ENCODE assay signal across 24 cellular contexts in the genomic region with DNA sequence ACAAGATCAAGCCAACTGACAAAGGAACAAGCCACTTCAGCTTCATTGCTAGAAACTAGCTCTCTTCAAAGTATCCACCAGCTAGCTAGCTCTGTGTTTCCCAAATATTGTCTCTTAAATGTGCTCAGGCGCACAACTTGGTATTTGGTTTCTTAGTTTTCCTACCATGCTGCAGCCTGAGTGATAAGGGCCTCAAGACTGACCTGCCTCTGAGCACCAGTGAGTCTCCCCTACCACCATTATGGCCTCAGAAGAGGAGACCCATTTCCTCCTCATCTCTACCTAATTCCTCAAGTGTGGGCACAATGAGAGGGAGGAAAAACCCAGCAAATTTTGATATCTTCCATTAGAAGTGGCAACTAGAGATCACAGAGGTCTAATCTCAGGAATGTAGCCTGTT. TPM values are rescaled to one million over a fixed set of nuclear protein-coding genes. Genes with fewer than 3 reads are reported as not detected.
DNase-seq lines count a peak whose midpoint lies in the region; ATAC-seq, FAIRE-seq and TF ChIP-seq lines count a peak whose summit lies in the region.
"Had no signal": no experiment of that assay in that cellular context is flagged by ENCODE, and none has a peak within 500 bp of the region (broad histone marks: within the 10 kb centered on the region; RNA-seq: fewer than 3 reads in every experiment).

No MANE protein-coding gene starts in this region.

- DNase-seq in GM12892 (ENCODE audit: insufficient read length) (no peak), OCI-M1 (lab: John Stamatoyannopoulos, UW) (peak; percentile 26), K562 (ENCODE audit: extremely low read depth in 1 of 4, low spot score in 3 of 4) (peak in 1 of 4 experiments; percentile 42), T-helper 9 cell (no peak), NCI-H1417 (lab: John Stamatoyannopoulos, UW) (no peak), heart right ventricle (no peak)
- DNase-seq in stimulated activated effector memory CD8-positive, alpha-beta T cell treated with anti-CD3 and anti-CD28 coated beads, Interleukin-12 subunit alpha, Interleukin-12 subunit beta, amount 100 ng/mL, for 72 hours (ENCODE audit: low spot score in 2 of 2) = no peak
- DNase-seq in central memory CD4-positive, alpha-beta T cell = no peak
- DNase-seq: Caco-2; CD4-positive, CD25-positive, alpha-beta regulatory T cell; CD8-positive, alpha-beta T cell; DMS 273 treated with DMSO at 0.1 percent for 48 hours; DMS79; EL; GDM1; GOT3; HFFc6 had no signal

- CTCF ChIA-PET in K562 (lab: Yijun Ruan, JAX; ENCODE audit: low intra/inter-chr PET ratio) = no interaction called here

- TF ChIP-seq RAD21 in K562 (CRISPR knock-in tag; conservative IDR thresholded peaks at IDR 0.05 in 1 of 2, IDR thresholded peaks at IDR 0.05 in 1 of 2) = no peak

- ATAC-seq in K562 (peak; percentile 70), heart right ventricle (no peak)
- no peak for ATAC-seq in stimulated activated effector memory CD8-positive, alpha-beta T cell treated with anti-CD3 and anti-CD28 coated beads, Interleukin-12 subunit alpha, Interleukin-12 subunit beta, amount 100 ng/mL, for 72 hours
- ATAC-seq: CD8-positive, alpha-beta T cell had no signal

- TF ChIP-seq EP300 in K562 (IDR thresholded peaks at IDR 0.05; ENCODE audit: low read length) = no peak

- FAIRE-seq in GM12892 (lab: Jason Lieb, UNC) (peak; percentile 27), K562 (lab: Jason Lieb, UNC) (peak; percentile 67)
- FAIRE-seq: D721Med, H54 had no signal

- H3K9ac ChIP-seq in K562 (ENCODE audit: insufficient read depth in 1 of 2, low read depth in 2 of 2, low read length in 2 of 2) = peak overlapping the region; percentile 41 to 61; a peak in 1 of 4 replicates
- H3K9ac ChIP-seq: BLaER1 had no signal

- H3K4me3 ChIP-seq in K562 (no peak overlapping the region), heart right ventricle (no peak overlapping the region)
- H3K4me3 ChIP-seq: BLaER1, GM12878, HAP-1 had no signal

- no peaks in the 10 kb centered on the region for H3K27me3 ChIP-seq in K562 (ENCODE audit: control insufficient read depth in 2 of 2, insufficient read depth in 2 of 2, low read length in 2 of 2)
- H3K27me3 ChIP-seq in heart right ventricle = no peaks in the 10 kb centered on the region
- H3K27me3 ChIP-seq: BLaER1 had no signal

- POLR2A ChIA-PET in K562 (lab: Yijun Ruan, JAX) = interaction anchor here (0.6 to 1.0 kb wide), 5 partner anchors 10 to 74 kb away, joined by 3 to 4 read pairs (median 3); no protein-coding TSS in a partner anchor

- in situ Hi-C loops in K562 (cut with MboI) = no loop called here

- H3K4me2 ChIP-seq in K562 (ENCODE audit: insufficient read depth, low read length) = peak overlapping the region; percentile 53; the same call in 1 of the 2 replicates
- H3K4me2 ChIP-seq: BLaER1 had no signal

- no peaks in the 10 kb centered on the region for H3K79me2 ChIP-seq in K562 (ENCODE audit: control insufficient read depth, insufficient read depth, low read length)

- peaks cover 7% of the 10 kb centered on the region for H3K9me3 Mint-ChIP-seq in stimulated activated effector memory CD8-positive, alpha-beta T cell treated with anti-CD3 and anti-CD28 coated beads, Interleukin-12 subunit alpha, Interleukin-12 subunit beta, amount 100 ng/mL, for 72 hours
- H3K9me3 Mint-ChIP-seq: CD8-positive, alpha-beta T cell; HFFc6 had no signal

- H3K4me1 ChIP-seq in K562 (replicated peaks in 1 of 2; ENCODE audit: control insufficient read depth in 2 of 2, insufficient read depth in 2 of 2, low read length in 2 of 2) = peaks cover 11 to 22% of the 10 kb centered on the region in 2 experiments
- no peaks in the 10 kb centered on the region for H3K4me1 ChIP-seq in heart right ventricle
- H3K4me1 ChIP-seq: BLaER1, HAP-1 had no signal

- BruUV-seq in K562 (replicated peaks; lab: Mats Ljungman, UMichigan) = no TSS peak

- H2AFZ ChIP-seq in K562 (ENCODE audit: low read depth, low read length) = peak overlapping the region; percentile 98

- TF ChIP-seq CTCF in K562 (IDR thresholded peaks at IDR 0.05 in 2 of 3, conservative IDR thresholded peaks at IDR 0.05 in 1 of 3; ENCODE audit: insufficient read depth in 2 of 3, low read depth in 1 of 3, low read length in 3 of 3) = no peak
- TF ChIP-seq CTCF in heart right ventricle (IDR thresholded peaks at IDR 0.05) = no peak

- H3K9me1 ChIP-seq in K562 (ENCODE audit: control insufficient read depth, insufficient read depth, low read length) = no peaks in the 10 kb centered on the region

- TF ChIP-seq POLR2A in GM12892 (IDR thresholded peaks at IDR 0.05; ENCODE audit: low read depth, low read length) (no peak), K562 (conservative IDR thresholded peaks at IDR 0.05) (no peak)

- H3K36me3 ChIP-seq in K562 (ENCODE audit: control insufficient read depth, insufficient read depth, low read length) (no peaks in the 10 kb centered on the region), heart right ventricle (no peaks in the 10 kb centered on the region)
- H3K36me3 ChIP-seq: BLaER1, HAP-1 had no signal

- H3K4me3 Mint-ChIP-seq in stimulated activated effector memory CD8-positive, alpha-beta T cell treated with anti-CD3 and anti-CD28 coated beads, Interleukin-12 subunit alpha, Interleukin-12 subunit beta, amount 100 ng/mL, for 72 hours = no peak overlapping the region
- H3K4me3 Mint-ChIP-seq: B cell; CD4-positive, CD25-positive, alpha-beta regulatory T cell; CD8-positive, alpha-beta T cell; HFFc6 had no signal

- H3K27ac Mint-ChIP-seq in stimulated activated effector memory CD8-positive, alpha-beta T cell treated with anti-CD3 and anti-CD28 coated beads, Interleukin-12 subunit alpha, Interleukin-12 subunit beta, amount 100 ng/mL, for 72 hours = peak overlapping the region; percentile 61
- H3K27ac Mint-ChIP-seq: B cell; CD8-positive, alpha-beta T cell; HFFc6 had no signal

- no peaks in the 10 kb centered on the region for H3K36me3 Mint-ChIP-seq in stimulated activated effector memory CD8-positive, alpha-beta T cell treated with anti-CD3 and anti-CD28 coated beads, Interleukin-12 subunit alpha, Interleukin-12 subunit beta, amount 100 ng/mL, for 72 hours
- H3K36me3 Mint-ChIP-seq: CD8-positive, alpha-beta T cell had no signal

- intact Hi-C loops in K562 (cut with micrococcal nuclease) = no loop called here
- intact Hi-C loops in heart right ventricle (cut with DNase I) = no loop called here

- H3K4me1 Mint-ChIP-seq in stimulated activated effector memory CD8-positive, alpha-beta T cell treated with anti-CD3 and anti-CD28 coated beads, Interleukin-12 subunit alpha, Interleukin-12 subunit beta, amount 100 ng/mL, for 72 hours = peaks cover 41% of the 10 kb centered on the region
- H3K4me1 Mint-ChIP-seq: B cell had no signal

- H3K9me3 ChIP-seq in K562 (replicated peaks; ENCODE audit: control insufficient read depth, insufficient read depth, low read depth, low read length) = no peaks in the 10 kb centered on the region
- no peaks in the 10 kb centered on the region for H3K9me3 ChIP-seq in heart right ventricle
- H3K9me3 ChIP-seq: BLaER1, Caco-2, HAP-1 had no signal

- 25% methylated on average over 1 of the region's 1 CpG for WGBS in K562 (ENCODE audit: insufficient coverage, low coverage, missing lambda C conversion rate)
- WGBS in heart right ventricle, 2 donors = 92 to 97% methylated on average over 1 of the region's 1 CpG

- peak overlapping the region; percentile 62; the same call in 2 of the 3 replicates for H3K27ac ChIP-seq in K562 (ENCODE audit: extremely low read depth, low read depth, low read length)
- no peak overlapping the region for H3K27ac ChIP-seq in heart right ventricle
- H3K27ac ChIP-seq: BLaER1, C4-2B had no signal

- no peaks in the 10 kb centered on the region for H4K20me1 ChIP-seq in K562 (replicated peaks; ENCODE audit: control insufficient read depth, insufficient read depth, low read length)
- H4K20me1 ChIP-seq: BLaER1 had no signal

TF ChIP-seq in K562, 482 proteins besides CTCF, POLR2A, EP300 and RAD21 (continues in another document):
- 0 out of 2 replicates have a peak, but pooled peaks have one; percentile 15 for TF ChIP-seq SMAD4 (CRISPR knock-in tag; conservative IDR thresholded peaks at IDR 0.05)
- 0 out of 2 replicates have a peak, but pooled peaks have one; percentile 8 for TF ChIP-seq PTRF (tag; IDR thresholded peaks at IDR 0.05)
- TF ChIP-seq, protein P1, sequence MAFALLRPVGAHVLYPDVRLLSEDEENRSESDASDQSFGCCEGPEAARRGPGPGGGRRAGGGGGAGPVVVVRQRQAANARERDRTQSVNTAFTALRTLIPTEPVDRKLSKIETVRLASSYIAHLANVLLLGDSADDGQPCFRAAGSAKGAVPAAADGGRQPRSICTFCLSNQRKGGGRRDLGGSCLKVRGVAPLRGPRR (CRISPR knock-in tag; IDR thresholded peaks at IDR 0.05) = no peak
- TF ChIP-seq, protein P2, sequence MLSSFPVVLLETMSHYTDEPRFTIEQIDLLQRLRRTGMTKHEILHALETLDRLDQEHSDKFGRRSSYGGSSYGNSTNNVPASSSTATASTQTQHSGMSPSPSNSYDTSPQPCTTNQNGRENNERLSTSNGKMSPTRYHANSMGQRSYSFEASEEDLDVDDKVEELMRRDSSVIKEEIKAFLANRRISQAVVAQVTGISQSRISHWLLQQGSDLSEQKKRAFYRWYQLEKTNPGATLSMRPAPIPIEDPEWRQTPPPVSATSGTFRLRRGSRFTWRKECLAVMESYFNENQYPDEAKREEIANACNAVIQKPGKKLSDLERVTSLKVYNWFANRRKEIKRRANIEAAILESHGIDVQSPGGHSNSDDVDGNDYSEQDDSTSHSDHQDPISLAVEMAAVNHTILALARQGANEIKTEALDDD (IDR thresholded peaks at IDR 0.05) = peak; percentile 16; the same call in 1 of the 2 replicates

RNA-seq across cellular contexts. Expression of a gene that starts 34.6 kb away (rescaled TPM):
- polyA plus RNA-seq in GM12892 (2012; ENCODE audit: missing spikeins) = 67.4 TPM
- total RNA-seq in K562 (2011; cell fraction: chromatin; rRNA removed; ENCODE audit: low replicate concordance) = 61.3 and 233 TPM in 2 replicates
- 22.8 and 41.1 TPM in 2 replicates for total RNA-seq in K562 (2011; cell fraction: nucleolus; rRNA removed)
- 69.0 and 96.6 TPM in 2 replicates for total RNA-seq in K562 (2011; cell fraction: nucleoplasm; rRNA removed)
- total RNA-seq in K562 (2014; rRNA removed) = 53.6 and 61.9 TPM in 2 replicates
- total RNA-seq in K562 (2014; rRNA removed; fragmentation: Illumina TruSeq; extraction: Trizol) = 97.1 and 114 TPM in 2 replicates
- total RNA-seq in K562 (2015; rRNA removed; fragmentation: Illumina TruSeq; extraction: Trizol) = 74.4 and 77.6 TPM in 2 replicates
- 84.7 and 90.6 TPM in 2 replicates for total RNA-seq in K562 (2021)
- 47.9 and 83.4 TPM in 2 replicates for polyA plus RNA-seq in K562 (2011; rRNA removed)
- 16.3 and 32.6 TPM in 2 replicates for polyA plus RNA-seq in K562 (2011; cell fraction: cytosol; rRNA removed)
- polyA plus RNA-seq in K562 (2011; cell fraction: nucleus; rRNA removed) = 22.2 and 27.0 TPM in 2 replicates
- 68.3 and 93.3 TPM in 2 replicates for polyA plus RNA-seq in K562 (2012)
- polyA plus RNA-seq in K562 (2014; fragmentation: Illumina TruSeq; extraction: Trizol) = 117 and 126 TPM in 2 replicates
- polyA plus RNA-seq in K562 (2014; fragmentation: Nextera tagmentation; extraction: Ambion mirVana) = 10 to 100 TPM; 42.6 to 48.3 TPM
- polyA plus RNA-seq in K562 (2014; rRNA removed) = 57.2 and 60.4 TPM in 2 replicates
- polyA minus RNA-seq in K562 (2011; rRNA and poly(A)+ RNA removed) = 210 and 230 TPM in 2 replicates
- polyA minus RNA-seq in K562 (2011; cell fraction: cytosol; rRNA and poly(A)+ RNA removed) = 73.6 and 84.8 TPM in 2 replicates
- polyA minus RNA-seq in K562 (2011; cell fraction: nucleus; rRNA and poly(A)+ RNA removed) = 28.1 and 45.8 TPM in 2 replicates
- 10 to 100 TPM in 8 of 10 donors, 1 to 10 TPM in 2; 9.2 to 17.1 (median 12.2) TPM for total RNA-seq in heart right ventricle
- 1 to 10 TPM; 1.5 to 2.8 TPM for polyA plus RNA-seq in heart right ventricle
